Comparison of ENCODE assay signal across 8 cellular contexts in the genomic region with DNA sequence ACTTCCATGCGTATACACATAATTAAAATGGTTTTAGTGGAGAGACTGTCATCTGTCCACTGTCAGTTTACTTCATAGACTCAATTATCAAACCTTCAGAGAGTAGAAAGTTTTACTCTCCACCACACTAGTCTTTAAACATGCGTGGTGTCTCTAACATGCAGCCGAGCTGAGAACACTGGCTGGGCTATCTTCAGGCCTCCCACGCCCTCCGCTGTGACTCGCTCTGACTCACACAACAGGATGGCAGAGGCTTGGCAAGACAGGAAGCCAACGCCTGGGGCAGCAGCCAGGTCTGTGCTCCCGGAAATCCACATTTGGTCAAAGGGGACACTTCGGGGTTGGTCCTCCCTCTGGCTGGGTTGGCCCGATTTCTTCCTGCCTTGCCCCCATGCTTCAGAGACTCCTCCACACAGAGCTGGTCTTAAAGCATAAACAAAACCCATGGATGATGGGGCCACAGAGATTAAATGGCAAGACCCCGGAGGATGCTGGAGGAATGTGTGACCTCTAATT. TPM values are rescaled to one million over a fixed set of nuclear protein-coding genes. Genes with fewer than 3 reads are reported as not detected.
DNase-seq lines count a peak whose midpoint lies in the region; ATAC-seq and TF ChIP-seq lines count a peak whose summit lies in the region.

No MANE protein-coding gene starts in this region.

- H3K9me3 ChIP-seq in gastroesophageal sphincter (no peaks in the 10 kb centered on the region), prostate gland (no peaks in the 10 kb centered on the region)

- H3K4me1 ChIP-seq in gastroesophageal sphincter, result peaks cover 0 to 36% (median 12%) of the 10 kb centered on the region in 3 donors
- no peaks in the 10 kb centered on the region for H3K4me1 ChIP-seq in prostate gland (replicated peaks)
- H3K4me1 ChIP-seq in urinary bladder (ENCODE audit: insufficient read depth), result no peaks in the 10 kb centered on the region

- no peak overlapping the region for H3K4me3 ChIP-seq in gastroesophageal sphincter
- no peak overlapping the region for H3K4me3 ChIP-seq in prostate gland
- H3K4me3 ChIP-seq in urinary bladder (ENCODE audit: low read depth, low read length), result no peak overlapping the region

- H3K27me3 ChIP-seq in gastroesophageal sphincter, result peaks cover 4% of the 10 kb centered on the region
- no peaks in the 10 kb centered on the region for H3K27me3 ChIP-seq in prostate gland (replicated peaks; ENCODE audit: insufficient read depth)

- WGBS in gastroesophageal sphincter (ENCODE audit: low coverage in 1 of 2), 2 donors, result 13 to 48% methylated on average over 4 to 11 of the region's 11 CpGs
- 23% methylated on average over 11 of the region's 11 CpGs for WGBS in prostate gland
- 29% methylated on average over 11 of the region's 11 CpGs for WGBS in urinary bladder

- DNase-seq in NK-92 treated with Interleukin-12 subunit alpha and Interleukin-12 subunit beta, amount 100 ng/mL, for 24 hours (lab: John Stamatoyannopoulos, UW), result peak; percentile 84
- no peak for DNase-seq in NK-92 (lab: John Stamatoyannopoulos, UW; ENCODE audit: unreplicated experiment)
- peak; percentile 95 for DNase-seq in activated effector memory CD4-positive, alpha-beta T cell treated with anti-CD3 and anti-CD28 coated beads, Interleukin-2, amount 50 U/mL, for 16 hours
- DNase-seq in prostate gland (ENCODE audit: low spot score), result peak; percentile 87

- H3K27ac ChIP-seq in gastroesophageal sphincter (peak overlapping the region; percentile 36 to 78 (median 72)), prostate gland (peak overlapping the region; percentile 9 to 64), urinary bladder (ENCODE audit: low read depth) (peak overlapping the region; percentile 93)

- TF ChIP-seq EP300 in gastroesophageal sphincter (IDR thresholded peaks at IDR 0.05), result no peak

- ATAC-seq in HG03108 (IDR thresholded peaks at IDR 0.05; ENCODE audit: unreplicated experiment), result peak; percentile 56
- peak; percentile 94 for ATAC-seq in gastroesophageal sphincter

- H3K36me3 ChIP-seq in gastroesophageal sphincter (no peaks in the 10 kb centered on the region), prostate gland (no peaks in the 10 kb centered on the region), urinary bladder (ENCODE audit: insufficient read depth) (no peaks in the 10 kb centered on the region)

- TF ChIP-seq POLR2A in Raji (IDR thresholded peaks at IDR 0.05; ENCODE audit: insufficient read depth, low read depth, low read length), result peak; percentile 42; the same call in 1 of the 2 replicates
- TF ChIP-seq POLR2A in gastroesophageal sphincter (IDR thresholded peaks at IDR 0.05), result peak in 1 of 2 donors; percentile 22
- TF ChIP-seq POLR2A in prostate gland (IDR thresholded peaks at IDR 0.05), result peak; percentile 59

- intact Hi-C loops in prostate gland (cut with DNase I), result no loop called here

- TF ChIP-seq CTCF in gastroesophageal sphincter (IDR thresholded peaks at IDR 0.05), result no peak
- peak in 1 of 4 experiments; percentile 4 for TF ChIP-seq CTCF in prostate gland (IDR thresholded peaks at IDR 0.05)

RNA-seq across cellular contexts. Expression of gene IFNGR2, which starts 22.7 kb away (rescaled TPM):
- total RNA-seq in gastroesophageal sphincter (10 to 100 TPM; 19.6 to 53.7 (median 41.1) TPM), prostate gland (100 to 1,000 TPM in 1 of 2 donors, 10 to 100 TPM in 1; 88.1 to 122 TPM), urinary bladder (71.9 TPM)
- 64.8 TPM for polyA plus RNA-seq in urinary bladder

RNA-seq across cellular contexts. Expression of gene IFNAR1, which starts 55.8 kb away (rescaled TPM):
- total RNA-seq in gastroesophageal sphincter (10 to 100 TPM; 28.9 to 44.1 (median 31.9) TPM), prostate gland (10 to 100 TPM; 29.8 to 34.4 TPM), urinary bladder (41.7 TPM)
- polyA plus RNA-seq in urinary bladder, result 31.6 TPM

Comparison
In these comparisons a context has a peak if more than half of its experiments do, and no peak if none do; other contexts are left out.
1. H3K27ac ChIP-seq: peak in every context shown above with its lines; median percentile 93 in urinary bladder; 72 in gastroesophageal sphincter; 36 in prostate gland.